In genomic region chr4:7191546-7192251, GRCh38 we compare ENCODE assay signal across 11 cellular contexts. TPM values are rescaled to one million over a fixed set of nuclear protein-coding genes. Genes with fewer than 3 reads are reported as not detected.
DNase-seq lines count a peak whose midpoint lies in the region; ATAC-seq and TF ChIP-seq lines count a peak whose summit lies in the region.
"Had no signal": no experiment of that assay in that cellular context is flagged by ENCODE, and none has a peak within 500 bp of the region (broad histone marks: within the 10 kb centered on the region; RNA-seq: fewer than 3 reads in every experiment).

No MANE protein-coding gene starts in this region.

- peaks cover 49% of the 10 kb centered on the region for H3K27me3 ChIP-seq in ACC112 (ENCODE audit: insufficient read depth, low read length)

- H3K36me3 ChIP-seq in ACC112 (ENCODE audit: insufficient read depth, low read length) = no peaks in the 10 kb centered on the region

- H3K36me3 Mint-ChIP-seq in endothelial cell (ENCODE audit: low read depth, unreplicated experiment) = no peaks in the 10 kb centered on the region
- no peaks in the 10 kb centered on the region for H3K36me3 Mint-ChIP-seq in nephron progenitor cell (ENCODE audit: low read depth)

- no peak overlapping the region for H3K27ac Mint-ChIP-seq in endothelial cell (ENCODE audit: unreplicated experiment)
- no peak overlapping the region for H3K27ac Mint-ChIP-seq in nephron progenitor cell
- H3K27ac Mint-ChIP-seq: stimulated activated naive CD8-positive, alpha-beta T cell treated with anti-CD3 and anti-CD28 coated beads, Interleukin-15, Interleukin-2, amounts not matched to agents 100 ng/mL and 50 ng/mL, for 24 hours had no signal

- H3K4me3 Mint-ChIP-seq in endothelial cell (ENCODE audit: unreplicated experiment) (peak overlapping the region; percentile 47), nephron progenitor cell (peak overlapping the region; percentile 73)
- H3K4me3 Mint-ChIP-seq: stimulated activated naive CD8-positive, alpha-beta T cell treated with anti-CD3 and anti-CD28 coated beads, Interleukin-15, Interleukin-2, amounts not matched to agents 100 ng/mL and 50 ng/mL, for 24 hours had no signal

- H3K4me1 ChIP-seq in ACC112 (ENCODE audit: control insufficient read depth, insufficient read depth, low read length, unreplicated experiment) = peaks cover 9% of the 10 kb centered on the region

- H2AFZ ChIP-seq in ACC112 (ENCODE audit: low read length, unreplicated experiment) = peak overlapping the region; percentile 56

- H3K9me3 Mint-ChIP-seq in endothelial cell (ENCODE audit: unreplicated experiment) (no peaks in the 10 kb centered on the region), nephron progenitor cell (no peaks in the 10 kb centered on the region)
- H3K9me3 Mint-ChIP-seq: stimulated activated naive CD8-positive, alpha-beta T cell treated with anti-CD3 and anti-CD28 coated beads, Interleukin-15, Interleukin-2, amounts not matched to agents 100 ng/mL and 50 ng/mL, for 24 hours had no signal

- TF ChIP-seq CTCF in endothelial cell (IDR thresholded peaks at IDR 0.05; ENCODE audit: unreplicated experiment) = no peak
- no peak for TF ChIP-seq CTCF in nephron progenitor cell (IDR thresholded peaks at IDR 0.05)

- DNase-seq in endothelial cell (ENCODE audit: low spot score) (no peak), nephron progenitor cell (no peak), superior temporal gyrus (ENCODE audit: extremely low spot score) (no peak), NCI-H82 (lab: John Stamatoyannopoulos, UW) (no peak), A172 (ENCODE audit: low spot score) (no peak)

- no peaks in the 10 kb centered on the region for H3K79me2 ChIP-seq in ACC112 (ENCODE audit: control insufficient read depth, insufficient read depth, low read length, unreplicated experiment)

- ATAC-seq in HG03159 (IDR thresholded peaks at IDR 0.05; ENCODE audit: unreplicated experiment) = peak; percentile 10
- no peak for ATAC-seq in GM18861 (IDR thresholded peaks at IDR 0.05; ENCODE audit: unreplicated experiment)

- H3K27me3 Mint-ChIP-seq in endothelial cell (ENCODE audit: unreplicated experiment) (peaks cover 4% of the 10 kb centered on the region), nephron progenitor cell (ENCODE audit: low read depth, poor library complexity) (peaks cover 52% of the 10 kb centered on the region)

- H3K4me1 Mint-ChIP-seq in endothelial cell (ENCODE audit: unreplicated experiment) (no peaks in the 10 kb centered on the region), nephron progenitor cell (peaks cover 47% of the 10 kb centered on the region)

- H3K4me3 ChIP-seq in ACC112 (ENCODE audit: low read depth, low read length) = peak overlapping the region; percentile 60; the same call in 1 of the 2 replicates

- no peak overlapping the region for H3K27ac ChIP-seq in ACC112 (ENCODE audit: low read depth, low read length)
- H3K27ac ChIP-seq: VCaP had no signal

RNA-seq across cellular contexts. Expression of gene SORCS2, which starts 0.6 kb away (rescaled TPM):
- 1.3 TPM for total RNA-seq in endothelial cell (ENCODE audit: unreplicated experiment)
- total RNA-seq in A172 (2014; rRNA removed; shearing (Covaris generic)) = 0.78 and 1.1 TPM in 2 replicates
- total RNA-seq: endothelial cell of umbilical vein had no signal
